ENCODE assay signal across 8 cellular contexts in the genomic region with DNA sequence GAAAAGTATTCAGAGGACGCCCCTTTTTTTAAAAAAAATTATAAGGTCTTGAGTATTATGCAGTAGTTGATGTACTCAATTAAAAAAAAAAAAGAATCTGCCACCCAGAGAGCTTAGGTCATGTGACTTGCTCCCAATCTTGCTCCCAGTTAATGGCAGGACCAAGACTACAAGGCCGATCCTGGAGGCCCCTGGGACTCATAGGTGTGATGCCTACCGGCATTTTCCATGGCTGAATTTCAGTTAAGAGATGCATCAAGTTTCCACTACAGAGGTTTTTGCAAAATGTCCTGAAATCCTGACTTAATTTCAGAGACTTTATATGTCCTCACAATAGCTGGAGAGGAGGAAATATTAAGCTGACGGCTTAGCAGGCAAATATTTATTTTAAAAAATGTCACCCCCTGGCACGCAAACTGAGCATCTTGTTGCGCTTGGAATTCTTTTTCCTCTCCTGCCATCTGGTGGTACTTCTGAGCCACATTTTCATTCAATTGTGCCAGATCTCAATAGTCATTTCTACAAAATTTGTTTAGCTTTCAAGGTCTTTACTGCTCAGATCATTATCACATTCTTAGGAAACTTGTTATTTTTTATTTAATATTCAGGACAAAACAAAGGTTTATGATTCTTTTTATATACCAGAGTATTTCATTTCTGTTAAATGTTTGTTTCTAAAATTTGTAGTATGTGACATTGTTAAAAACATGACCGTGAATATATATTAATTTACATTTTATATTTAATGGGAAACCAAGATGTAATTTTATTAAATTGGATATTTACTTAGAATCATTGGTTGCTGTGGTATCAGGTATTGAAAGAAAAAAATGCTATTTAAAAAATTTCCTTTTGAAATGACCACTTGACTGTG.
DNase-seq lines count a peak whose midpoint lies in the region; ATAC-seq and TF ChIP-seq lines count a peak whose summit lies in the region.

No MANE protein-coding gene starts in this region.

- no peak for TF ChIP-seq EP300 in SK-N-SH (IDR thresholded peaks at IDR 0.05; ENCODE audit: borderline replicate concordance in 1 of 2, low read depth in 1 of 2, low read length in 1 of 2)

- CTCF ChIA-PET in SK-N-SH (lab: Yijun Ruan, JAX) = interaction anchor here (0.6 to 2.2 kb wide), 47 partner anchors 9 to 911 kb away, joined by 3 to 17 read pairs (median 4); no protein-coding TSS in a partner anchor

- H3K36me3 ChIP-seq in SK-N-SH (replicated peaks in 1 of 2; ENCODE audit: control insufficient read depth in 1 of 2, insufficient read depth in 2 of 2, low read length in 1 of 2) (no peaks in the 10 kb centered on the region), skeletal muscle satellite cell (ENCODE audit: insufficient read depth, low read length) (no peaks in the 10 kb centered on the region)

- peak overlapping the region; percentile 51 for H3K27ac ChIP-seq in C4-2B
- H3K27ac ChIP-seq in SK-N-SH (ENCODE audit: low read depth in 2 of 2, low read length in 1 of 2) = no peak overlapping the region

- peak; percentile 50 for DNase-seq in HS-5 (ENCODE audit: low read depth)
- peak; percentile 28 for DNase-seq in SK-N-SH
- DNase-seq in foreskin melanocyte = peak; percentile 18
- DNase-seq in stimulated activated naive CD8-positive, alpha-beta T cell treated with anti-CD3 and anti-CD28 coated beads, Interleukin-15, Interleukin-2, amounts not matched to agents 100 U/mL and 50 U/mL, for 24 hours = no peak

- H3K9me2 ChIP-seq in SK-N-SH = no peaks in the 10 kb centered on the region

- no peaks in the 10 kb centered on the region for H3K79me2 ChIP-seq in SK-N-SH (ENCODE audit: insufficient read depth)

- H3F3A ChIP-seq in SK-N-SH (replicated peaks; ENCODE audit: insufficient read depth) = no peaks in the 10 kb centered on the region

- TF ChIP-seq CTCF in C4-2B (conservative IDR thresholded peaks at IDR 0.05) (peak; percentile 78), SK-N-SH (IDR thresholded peaks at IDR 0.05) (peak; percentile 70)

- H3K4me2 ChIP-seq in SK-N-SH = no peak overlapping the region
- peak overlapping the region; percentile 61 for H3K4me2 ChIP-seq in skeletal muscle satellite cell (ENCODE audit: low read length)

- H3K4me3 ChIP-seq in SK-N-SH (ENCODE audit: low read depth in 2 of 2, low read length in 1 of 2) (no peak overlapping the region; a peak in 1 of 4 replicates), skeletal muscle satellite cell (ENCODE audit: low read length) (no peak overlapping the region)

- no peaks in the 10 kb centered on the region for H3K27me3 ChIP-seq in SK-N-SH (ENCODE audit: insufficient read depth)
- H3K27me3 ChIP-seq in skeletal muscle satellite cell (ENCODE audit: control insufficient read depth, insufficient read depth, low read length) = peaks cover 11% of the 10 kb centered on the region

- no peak overlapping the region for H3K9ac ChIP-seq in SK-N-SH
- H3K9ac ChIP-seq in skeletal muscle satellite cell (ENCODE audit: low read depth, low read length) = peak overlapping the region; percentile 13

- H3K9me3 ChIP-seq in SK-N-SH = no peaks in the 10 kb centered on the region
- no peaks in the 10 kb centered on the region for H3K9me3 ChIP-seq in skeletal muscle satellite cell (replicated peaks; ENCODE audit: low read length)

- no peaks in the 10 kb centered on the region for H4K20me1 ChIP-seq in SK-N-SH (ENCODE audit: insufficient read depth)

- POLR2A ChIA-PET in SK-N-SH (lab: Yijun Ruan, JAX) = no interaction called here

- WGBS in SK-N-SH (ENCODE audit: low lambda C conversion rate) = 50% methylated on average over 7 of the region's 7 CpGs

- H3K4me1 ChIP-seq in SK-N-SH (ENCODE audit: control insufficient read depth in 1 of 2, insufficient read depth in 2 of 2, low read depth in 1 of 2, low read length in 1 of 2) (no peaks in the 10 kb centered on the region; a peak in 1 of 4 replicates), skeletal muscle satellite cell (ENCODE audit: control insufficient read depth, insufficient read depth, low read length) (peaks cover 21% of the 10 kb centered on the region)

- no peak overlapping the region for H2AFZ ChIP-seq in SK-N-SH (ENCODE audit: low read depth)

- TF ChIP-seq RAD21 in SK-N-SH (IDR thresholded peaks at IDR 0.05; ENCODE audit: low read length) = peak; percentile 85

- no peak for ATAC-seq in HG03095 (IDR thresholded peaks at IDR 0.05; ENCODE audit: unreplicated experiment)
- ATAC-seq in stimulated activated naive CD8-positive, alpha-beta T cell treated with anti-CD3 and anti-CD28 coated beads, Interleukin-15, Interleukin-2, amounts not matched to agents 100 U/mL and 50 U/mL, for 24 hours = no peak
- ATAC-seq in GM21528 (IDR thresholded peaks at IDR 0.05; ENCODE audit: low FRiP score, unreplicated experiment) = no peak

TF ChIP-seq in SK-N-SH, 30 proteins besides CTCF, POLR2A, EP300 and RAD21:
- peak; percentile 66 for TF ChIP-seq SMC3 (IDR thresholded peaks at IDR 0.05; ENCODE audit: low read depth, low read length)
- no peak for TF ChIP-seq ELF1 (IDR thresholded peaks at IDR 0.05)
